In the genomic region with DNA sequence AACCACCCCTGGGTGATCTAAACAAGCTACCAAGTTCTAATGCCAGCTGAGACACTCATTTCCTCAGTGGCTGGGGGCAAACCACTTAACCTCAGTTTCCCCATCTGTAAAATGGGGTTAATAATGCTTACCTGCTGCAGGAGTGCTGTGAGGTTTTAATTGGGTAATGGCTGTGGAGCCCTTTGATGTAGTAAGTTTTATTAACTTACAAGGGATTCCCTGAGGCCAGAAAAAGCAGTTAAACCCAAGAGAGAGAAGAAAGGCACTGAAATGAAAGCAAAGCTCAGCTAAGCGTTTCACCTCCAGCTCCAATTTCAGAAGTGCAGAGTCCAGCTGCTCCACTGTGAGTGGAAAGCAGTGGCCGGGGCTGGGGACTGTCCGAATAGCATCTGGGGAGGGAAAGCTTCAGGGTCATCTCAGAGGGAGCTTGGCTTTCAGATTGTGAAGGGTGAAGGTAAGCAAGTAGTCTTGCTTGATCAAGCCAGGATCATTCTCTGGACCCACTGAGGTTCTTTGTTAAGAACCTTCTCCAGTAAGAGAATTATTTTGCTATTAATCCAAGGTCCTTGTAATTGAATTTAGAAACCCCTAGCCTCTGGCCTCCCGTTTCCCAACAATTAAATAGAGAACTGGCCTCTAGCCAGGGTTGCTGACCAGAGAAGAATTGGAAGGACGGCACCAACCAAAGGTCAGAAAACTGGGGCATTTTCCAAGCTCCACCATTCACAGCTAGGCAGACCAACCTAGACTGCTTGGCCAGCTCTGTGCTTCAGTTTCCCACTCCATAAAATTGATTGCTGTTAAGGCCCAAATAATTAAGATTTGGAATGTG, we compare ENCODE assay signal across 1 cellular context.
A peak's percentile ranks its signal among the peaks of the same experiment; 100 is the strongest.
TF ChIP-seq lines count a peak whose summit lies in the region.

No MANE protein-coding gene starts in this region.

TF ChIP-seq in HepG2, 621 proteins besides CTCF, POLR2A, EP300 and RAD21 (continued from another document and continues in another):
- TF ChIP-seq, protein P1, sequence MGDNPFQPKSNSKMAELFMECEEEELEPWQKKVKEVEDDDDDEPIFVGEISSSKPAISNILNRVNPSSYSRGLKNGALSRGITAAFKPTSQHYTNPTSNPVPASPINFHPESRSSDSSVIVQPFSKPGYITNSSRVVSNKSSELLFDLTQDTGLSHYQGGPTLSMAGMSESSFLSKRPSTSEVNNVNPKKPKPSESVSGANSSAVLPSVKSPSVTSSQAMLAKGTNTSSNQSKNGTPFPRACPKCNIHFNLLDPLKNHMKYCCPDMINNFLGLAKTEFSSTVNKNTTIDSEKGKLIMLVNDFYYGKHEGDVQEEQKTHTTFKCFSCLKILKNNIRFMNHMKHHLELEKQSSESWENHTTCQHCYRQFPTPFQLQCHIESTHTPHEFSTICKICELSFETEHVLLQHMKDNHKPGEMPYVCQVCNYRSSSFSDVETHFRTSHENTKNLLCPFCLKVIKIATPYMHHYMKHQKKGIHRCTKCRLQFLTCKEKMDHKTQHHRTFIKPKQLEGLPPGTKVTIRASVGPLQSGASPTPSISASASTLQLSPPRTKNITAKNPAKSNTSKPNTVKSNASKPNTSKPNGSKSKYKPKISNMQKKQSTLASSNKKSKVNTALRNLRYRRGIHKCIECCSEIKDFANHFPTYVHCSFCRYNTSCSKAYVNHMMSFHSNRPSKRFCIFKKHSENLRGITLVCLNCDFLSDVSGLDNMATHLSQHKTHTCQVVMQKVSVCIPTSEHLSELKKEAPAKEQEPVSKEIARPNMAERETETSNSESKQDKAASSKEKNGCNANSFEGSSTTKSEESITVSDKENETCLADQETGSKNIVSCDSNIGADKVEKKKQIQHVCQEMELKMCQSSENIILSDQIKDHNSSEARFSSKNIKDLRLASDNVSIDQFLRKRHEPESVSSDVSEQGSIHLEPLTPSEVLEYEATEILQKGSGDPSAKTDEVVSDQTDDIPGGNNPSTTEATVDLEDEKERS (CRISPR knock-in tag; IDR thresholded peaks at IDR 0.05) = peak; percentile 48; the same call in 1 of the 2 replicates
- TF ChIP-seq KDM4B (CRISPR knock-in tag; IDR thresholded peaks at IDR 0.05) = no peak
- TF ChIP-seq SOX13 (IDR thresholded peaks at IDR 0.05) = no peak
- TF ChIP-seq SOX13 (CRISPR knock-in tag; conservative IDR thresholded peaks at IDR 0.05 in 1 of 2, IDR thresholded peaks at IDR 0.05 in 1 of 2) = no peak
- TF ChIP-seq, protein P2, sequence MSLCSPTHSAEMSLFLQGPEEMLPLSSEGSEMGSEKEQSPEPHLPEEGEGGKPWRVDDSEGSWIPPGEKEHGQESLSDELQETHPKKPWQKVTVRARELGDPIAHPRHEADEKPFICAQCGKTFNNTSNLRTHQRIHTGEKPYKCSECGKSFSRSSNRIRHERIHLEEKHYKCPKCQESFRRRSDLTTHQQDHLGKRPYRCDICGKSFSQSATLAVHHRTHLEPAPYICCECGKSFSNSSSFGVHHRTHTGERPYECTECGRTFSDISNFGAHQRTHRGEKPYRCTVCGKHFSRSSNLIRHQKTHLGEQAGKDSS (CRISPR knock-in tag; IDR thresholded peaks at IDR 0.05; ENCODE audit: borderline replicate concordance, low read depth) = no peak
- no peak for TF ChIP-seq ZSCAN30 (CRISPR knock-in tag; IDR thresholded peaks at IDR 0.05)
- no peak for TF ChIP-seq ZNF776 (CRISPR knock-in tag; IDR thresholded peaks at IDR 0.05)
- TF ChIP-seq, protein P3, sequence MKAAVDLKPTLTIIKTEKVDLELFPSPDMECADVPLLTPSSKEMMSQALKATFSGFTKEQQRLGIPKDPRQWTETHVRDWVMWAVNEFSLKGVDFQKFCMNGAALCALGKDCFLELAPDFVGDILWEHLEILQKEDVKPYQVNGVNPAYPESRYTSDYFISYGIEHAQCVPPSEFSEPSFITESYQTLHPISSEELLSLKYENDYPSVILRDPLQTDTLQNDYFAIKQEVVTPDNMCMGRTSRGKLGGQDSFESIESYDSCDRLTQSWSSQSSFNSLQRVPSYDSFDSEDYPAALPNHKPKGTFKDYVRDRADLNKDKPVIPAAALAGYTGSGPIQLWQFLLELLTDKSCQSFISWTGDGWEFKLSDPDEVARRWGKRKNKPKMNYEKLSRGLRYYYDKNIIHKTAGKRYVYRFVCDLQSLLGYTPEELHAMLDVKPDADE (CRISPR knock-in tag; IDR thresholded peaks at IDR 0.05) = no peak
- no peak for TF ChIP-seq NFE2L1 (CRISPR knock-in tag; IDR thresholded peaks at IDR 0.05; ENCODE audit: borderline replicate concordance)
- TF ChIP-seq HOXA3 (CRISPR knock-in tag; IDR thresholded peaks at IDR 0.05) = 0 out of 2 replicates have a peak, but pooled peaks have one; percentile 16
- TF ChIP-seq SMAD3 (CRISPR knock-in tag; IDR thresholded peaks at IDR 0.05) = no peak
- TF ChIP-seq, protein P4, sequence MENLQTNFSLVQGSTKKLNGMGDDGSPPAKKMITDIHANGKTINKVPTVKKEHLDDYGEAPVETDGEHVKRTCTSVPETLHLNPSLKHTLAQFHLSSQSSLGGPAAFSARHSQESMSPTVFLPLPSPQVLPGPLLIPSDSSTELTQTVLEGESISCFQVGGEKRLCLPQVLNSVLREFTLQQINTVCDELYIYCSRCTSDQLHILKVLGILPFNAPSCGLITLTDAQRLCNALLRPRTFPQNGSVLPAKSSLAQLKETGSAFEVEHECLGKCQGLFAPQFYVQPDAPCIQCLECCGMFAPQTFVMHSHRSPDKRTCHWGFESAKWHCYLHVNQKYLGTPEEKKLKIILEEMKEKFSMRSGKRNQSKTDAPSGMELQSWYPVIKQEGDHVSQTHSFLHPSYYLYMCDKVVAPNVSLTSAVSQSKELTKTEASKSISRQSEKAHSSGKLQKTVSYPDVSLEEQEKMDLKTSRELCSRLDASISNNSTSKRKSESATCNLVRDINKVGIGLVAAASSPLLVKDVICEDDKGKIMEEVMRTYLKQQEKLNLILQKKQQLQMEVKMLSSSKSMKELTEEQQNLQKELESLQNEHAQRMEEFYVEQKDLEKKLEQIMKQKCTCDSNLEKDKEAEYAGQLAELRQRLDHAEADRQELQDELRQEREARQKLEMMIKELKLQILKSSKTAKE (CRISPR knock-in tag; IDR thresholded peaks at IDR 0.05; ENCODE audit: borderline replicate concordance) = no peak
- no peak for TF ChIP-seq JUNB (CRISPR knock-in tag; IDR thresholded peaks at IDR 0.05; ENCODE audit: borderline replicate concordance)
- TF ChIP-seq MZF1 (CRISPR knock-in tag; IDR thresholded peaks at IDR 0.05; ENCODE audit: borderline replicate concordance) = no peak
- TF ChIP-seq ZNF607 (CRISPR knock-in tag; IDR thresholded peaks at IDR 0.05; ENCODE audit: borderline replicate concordance) = no peak
- no peak for TF ChIP-seq XRCC5 (optimal IDR thresholded peaks at IDR 0.05; ENCODE audit: low read length)
- no peak for TF ChIP-seq GZF1 (CRISPR knock-in tag; IDR thresholded peaks at IDR 0.05)
- TF ChIP-seq ZNF574 (CRISPR knock-in tag; IDR thresholded peaks at IDR 0.05) = peak; percentile 39; the same call in 1 of the 2 replicates
- TF ChIP-seq SALL1 (CRISPR knock-in tag; IDR thresholded peaks at IDR 0.05) = peak; percentile 25; the same call in 1 of the 2 replicates
- TF ChIP-seq CHCHD3 (CRISPR knock-in tag; IDR thresholded peaks at IDR 0.05) = no peak
- no peak for TF ChIP-seq ZC3H13 (CRISPR knock-in tag; IDR thresholded peaks at IDR 0.05)
- no peak for TF ChIP-seq ESRRA (CRISPR knock-in tag; IDR thresholded peaks at IDR 0.05; ENCODE audit: low read depth)
- TF ChIP-seq THAP7 (CRISPR knock-in tag; IDR thresholded peaks at IDR 0.05) = no peak
- no peak for TF ChIP-seq ZNF780A (CRISPR knock-in tag; IDR thresholded peaks at IDR 0.05)
- no peak for TF ChIP-seq SMARCC2 (IDR thresholded peaks at IDR 0.05)
- TF ChIP-seq, protein P5, sequence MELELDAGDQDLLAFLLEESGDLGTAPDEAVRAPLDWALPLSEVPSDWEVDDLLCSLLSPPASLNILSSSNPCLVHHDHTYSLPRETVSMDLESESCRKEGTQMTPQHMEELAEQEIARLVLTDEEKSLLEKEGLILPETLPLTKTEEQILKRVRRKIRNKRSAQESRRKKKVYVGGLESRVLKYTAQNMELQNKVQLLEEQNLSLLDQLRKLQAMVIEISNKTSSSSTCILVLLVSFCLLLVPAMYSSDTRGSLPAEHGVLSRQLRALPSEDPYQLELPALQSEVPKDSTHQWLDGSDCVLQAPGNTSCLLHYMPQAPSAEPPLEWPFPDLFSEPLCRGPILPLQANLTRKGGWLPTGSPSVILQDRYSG (CRISPR knock-in tag; IDR thresholded peaks at IDR 0.05) = no peak
- TF ChIP-seq HHEX (CRISPR knock-in tag; IDR thresholded peaks at IDR 0.05) = no peak
- no peak for TF ChIP-seq ZFP41 (CRISPR knock-in tag; IDR thresholded peaks at IDR 0.05; ENCODE audit: borderline replicate concordance)
- TF ChIP-seq BRCA1 (CRISPR knock-in tag; IDR thresholded peaks at IDR 0.05) = no peak
- TF ChIP-seq BCL3 (CRISPR knock-in tag; IDR thresholded peaks at IDR 0.05) = peak; percentile 26; the same call in 1 of the 2 replicates
- TF ChIP-seq ZBTB7B (CRISPR knock-in tag; IDR thresholded peaks at IDR 0.05) = no peak
- no peak for TF ChIP-seq ZSCAN12 (CRISPR knock-in tag; IDR thresholded peaks at IDR 0.05)
- no peak for TF ChIP-seq KLF15 (CRISPR knock-in tag; IDR thresholded peaks at IDR 0.05; ENCODE audit: borderline replicate concordance)
- no peak for TF ChIP-seq LCORL (IDR thresholded peaks at IDR 0.05)
- peak; percentile 74 for TF ChIP-seq LCORL (CRISPR knock-in tag; IDR thresholded peaks at IDR 0.05)
- TF ChIP-seq, protein P6, sequence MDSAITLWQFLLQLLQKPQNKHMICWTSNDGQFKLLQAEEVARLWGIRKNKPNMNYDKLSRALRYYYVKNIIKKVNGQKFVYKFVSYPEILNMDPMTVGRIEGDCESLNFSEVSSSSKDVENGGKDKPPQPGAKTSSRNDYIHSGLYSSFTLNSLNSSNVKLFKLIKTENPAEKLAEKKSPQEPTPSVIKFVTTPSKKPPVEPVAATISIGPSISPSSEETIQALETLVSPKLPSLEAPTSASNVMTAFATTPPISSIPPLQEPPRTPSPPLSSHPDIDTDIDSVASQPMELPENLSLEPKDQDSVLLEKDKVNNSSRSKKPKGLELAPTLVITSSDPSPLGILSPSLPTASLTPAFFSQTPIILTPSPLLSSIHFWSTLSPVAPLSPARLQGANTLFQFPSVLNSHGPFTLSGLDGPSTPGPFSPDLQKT (CRISPR knock-in tag; IDR thresholded peaks at IDR 0.05; ENCODE audit: borderline replicate concordance) = no peak
- TF ChIP-seq ZNF234 (CRISPR knock-in tag; conservative IDR thresholded peaks at IDR 0.05) = 0 out of 2 replicates have a peak, but pooled peaks have one; percentile 51
- TF ChIP-seq ZNF292 (CRISPR knock-in tag; IDR thresholded peaks at IDR 0.05; ENCODE audit: borderline replicate concordance, low read depth) = peak; percentile 92
- TF ChIP-seq SMC3 (IDR thresholded peaks at IDR 0.05; ENCODE audit: low read length) = 0 out of 2 replicates have a peak, but pooled peaks have one; percentile 2
- no peak for TF ChIP-seq ZIK1 (CRISPR knock-in tag; IDR thresholded peaks at IDR 0.05; ENCODE audit: borderline replicate concordance, low read depth)
- no peak for TF ChIP-seq TFE3 (CRISPR knock-in tag; IDR thresholded peaks at IDR 0.05)
- no peak for TF ChIP-seq ZNF672 (CRISPR knock-in tag; IDR thresholded peaks at IDR 0.05)
- no peak for TF ChIP-seq ZNF280B (CRISPR knock-in tag; IDR thresholded peaks at IDR 0.05; ENCODE audit: borderline replicate concordance)
